In genomic region chr5:67013719-67014118, GRCh38 we compare ENCODE assay signal across 17 cellular contexts.
DNase-seq lines count a peak whose midpoint lies in the region; ATAC-seq and TF ChIP-seq lines count a peak whose summit lies in the region.
"Had no signal": no experiment of that assay in that cellular context is flagged by ENCODE, and none has a peak within 500 bp of the region (broad histone marks: within the 10 kb centered on the region; RNA-seq: fewer than 3 reads in every experiment).

No MANE protein-coding gene starts in this region.

- H3K36me3 ChIP-seq in HEK293 (ENCODE audit: control insufficient read depth in 2 of 2, insufficient read depth in 1 of 2, low read length in 2 of 2) (no peaks in the 10 kb centered on the region), RWPE2 (ENCODE audit: low read depth) (peaks cover 3% of the 10 kb centered on the region; the same call in 1 of the 2 replicates), psoas muscle (ENCODE audit: insufficient read depth in 1 of 2, low read depth in 1 of 2) (no peaks in the 10 kb centered on the region)

- CTCF ChIA-PET in HEK293 (lab: Yijun Ruan, JAX): interaction anchor here (0.6 to 2.2 kb wide), 4 partner anchors 10 to 249 kb away, joined by 3 to 5 read pairs (median 4); no protein-coding TSS in a partner anchor

- TF ChIP-seq CTCF in HEK293 (tag by site-specific recombination; IDR thresholded peaks at IDR 0.05): no peak
- TF ChIP-seq CTCF in RWPE2 (IDR thresholded peaks at IDR 0.05; ENCODE audit: poor library complexity, severe bottlenecking): no peak
- no peak for TF ChIP-seq CTCF in psoas muscle (IDR thresholded peaks at IDR 0.05)
- TF ChIP-seq CTCF in type B pancreatic cell (conservative IDR thresholded peaks at IDR 0.05): no peak

- H3K4me3 ChIP-seq in HEK293 (ENCODE audit: low read depth, low read length) (no peak overlapping the region), RWPE2 (ENCODE audit: severe bottlenecking) (no peak overlapping the region), psoas muscle (peak overlapping the region; percentile 81)

- ATAC-seq in RWPE2 (ENCODE audit: low read depth) (no peak), psoas muscle (no peak)

- no peak overlapping the region for H3K27ac ChIP-seq in HEK293 (ENCODE audit: extremely low read depth, low read depth, low read length)
- peak overlapping the region; percentile 99 for H3K27ac ChIP-seq in RWPE2 (ENCODE audit: poor library complexity, severe bottlenecking)
- peak overlapping the region; percentile 100 for H3K27ac ChIP-seq in epithelial cell of prostate
- H3K27ac ChIP-seq in psoas muscle: peak overlapping the region; percentile 85

- no peaks in the 10 kb centered on the region for H3K27me3 Mint-ChIP-seq in type B pancreatic cell

- no peak overlapping the region for H3K4me3 Mint-ChIP-seq in type B pancreatic cell

- intact Hi-C loops in psoas muscle (cut with DNase I): no loop called here

- peaks cover 4% of the 10 kb centered on the region for H3K36me3 Mint-ChIP-seq in type B pancreatic cell

- H3K27me3 ChIP-seq in RWPE2 (ENCODE audit: insufficient read depth, poor library complexity, severe bottlenecking): no peaks in the 10 kb centered on the region
- no peaks in the 10 kb centered on the region for H3K27me3 ChIP-seq in psoas muscle (ENCODE audit: insufficient read depth in 3 of 3, low read length in 2 of 3)

- no peaks in the 10 kb centered on the region for H3K9me3 ChIP-seq in HEK293 (ENCODE audit: control insufficient read depth, insufficient read depth, low read depth, low read length)
- no peaks in the 10 kb centered on the region for H3K9me3 ChIP-seq in RWPE2 (ENCODE audit: severe bottlenecking)
- H3K9me3 ChIP-seq in psoas muscle: no peaks in the 10 kb centered on the region
- H3K9me3 ChIP-seq: Caco-2 had no signal

- H3K4me1 ChIP-seq in HEK293 (ENCODE audit: control insufficient read depth, insufficient read depth, low read length) (peaks cover 33% of the 10 kb centered on the region), RWPE2 (ENCODE audit: insufficient read depth, poor library complexity, severe bottlenecking) (peaks cover 80% of the 10 kb centered on the region), psoas muscle (peaks cover 46% of the 10 kb centered on the region)

- POLR2A ChIA-PET in HEK293 (lab: Yijun Ruan, JAX): interaction anchor here (1.0 kb wide), 1 partner anchor 9 kb away, joined by 6 read pairs; no protein-coding TSS in a partner anchor

- peaks cover 60% of the 10 kb centered on the region for H3K4me1 Mint-ChIP-seq in type B pancreatic cell (ENCODE audit: unreplicated experiment)

- H3K27ac Mint-ChIP-seq in type B pancreatic cell: no peak overlapping the region

- WGBS in psoas muscle, 3 donors: 29 to 55% (median 29%) methylated on average over 1 of the region's 1 CpG

- peaks cover 8% of the 10 kb centered on the region for H3K9me3 Mint-ChIP-seq in type B pancreatic cell

- DNase-seq in RWPE2 (ENCODE audit: low spot score) (no peak), epithelial cell of prostate (ENCODE audit: low read depth, low spot score) (no peak), psoas muscle (no peak), type B pancreatic cell (ENCODE audit: extremely low spot score, unreplicated experiment) (no peak), SKM-1 treated with dmso at 0.1 percent for 144 hours (lab: John Stamatoyannopoulos, UW; ENCODE audit: unreplicated experiment) (no peak), cerebellar nuclear complex (lab: John Stamatoyannopoulos, UW) (no peak)
- no peak for DNase-seq in stimulated activated CD4-positive, alpha-beta T cell treated with anti-CD3 and anti-CD28 coated beads, Interleukin-2, amount 100 ng/mL, for 48 hours
- DNase-seq: AML-193, Caco-2, DMS53, H7, Karpas-422, NCI-H2081, NCI-H226, NCI-H526, OCI-M1 had no signal

TF ChIP-seq in HEK293, 187 proteins besides CTCF, POLR2A, EP300 and RAD21:
- TF ChIP-seq, protein P1, sequence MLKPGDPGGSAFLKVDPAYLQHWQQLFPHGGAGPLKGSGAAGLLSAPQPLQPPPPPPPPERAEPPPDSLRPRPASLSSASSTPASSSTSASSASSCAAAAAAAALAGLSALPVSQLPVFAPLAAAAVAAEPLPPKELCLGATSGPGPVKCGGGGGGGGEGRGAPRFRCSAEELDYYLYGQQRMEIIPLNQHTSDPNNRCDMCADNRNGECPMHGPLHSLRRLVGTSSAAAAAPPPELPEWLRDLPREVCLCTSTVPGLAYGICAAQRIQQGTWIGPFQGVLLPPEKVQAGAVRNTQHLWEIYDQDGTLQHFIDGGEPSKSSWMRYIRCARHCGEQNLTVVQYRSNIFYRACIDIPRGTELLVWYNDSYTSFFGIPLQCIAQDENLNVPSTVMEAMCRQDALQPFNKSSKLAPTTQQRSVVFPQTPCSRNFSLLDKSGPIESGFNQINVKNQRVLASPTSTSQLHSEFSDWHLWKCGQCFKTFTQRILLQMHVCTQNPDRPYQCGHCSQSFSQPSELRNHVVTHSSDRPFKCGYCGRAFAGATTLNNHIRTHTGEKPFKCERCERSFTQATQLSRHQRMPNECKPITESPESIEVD (tag by site-specific recombination; IDR thresholded peaks at IDR 0.05): peak; percentile 80
- TF ChIP-seq ZNF629 (tag by site-specific recombination; IDR thresholded peaks at IDR 0.05) (0 out of 2 replicates have a peak, but pooled peaks have one; percentile 24), ZXDB (tag by site-specific recombination; IDR thresholded peaks at IDR 0.05) (0 out of 2 replicates have a peak, but pooled peaks have one; percentile 10), HOXD13 (CRISPR knock-in tag; IDR thresholded peaks at IDR 0.05; ENCODE audit: borderline replicate concordance) (no peak)
